In the genomic region with DNA sequence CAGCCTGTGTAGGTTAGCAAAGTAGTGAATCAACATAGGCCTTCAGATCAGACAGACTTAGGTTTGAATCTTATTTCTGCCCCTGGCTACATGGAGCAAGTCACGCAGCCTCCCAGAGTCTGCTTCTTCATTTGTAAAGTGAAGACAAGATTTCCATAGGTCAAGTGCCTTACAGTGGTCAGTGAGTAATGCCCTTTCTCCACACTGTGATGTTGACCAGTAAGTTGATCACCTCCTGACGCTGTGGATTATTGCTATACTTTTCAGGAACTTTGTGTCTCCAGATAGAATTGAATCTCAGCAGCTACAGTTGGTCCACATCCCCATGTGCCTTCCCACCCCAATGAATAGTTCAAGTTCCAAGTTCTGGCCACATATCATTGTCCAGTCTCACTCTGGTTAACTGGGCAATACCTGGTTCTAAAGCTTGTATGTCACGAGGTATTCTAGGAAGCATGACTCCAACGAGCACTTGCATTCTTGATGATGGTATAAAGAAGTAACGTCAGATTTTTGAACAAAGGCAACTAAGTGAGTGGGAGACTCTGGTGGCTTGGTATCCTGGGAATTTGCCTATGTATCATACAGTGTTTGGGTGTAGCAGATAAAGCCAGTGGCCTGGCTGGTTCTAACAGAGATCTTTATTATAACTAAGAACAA, we compare ENCODE assay signal across 15 cellular contexts. TPM values are rescaled to one million over a fixed set of nuclear protein-coding genes. Genes with fewer than 3 reads are reported as not detected.
DNase-seq lines count a peak whose midpoint lies in the region; ATAC-seq and TF ChIP-seq lines count a peak whose summit lies in the region.
"Had no signal": no experiment of that assay in that cellular context is flagged by ENCODE, and none has a peak within 500 bp of the region (broad histone marks: within the 10 kb centered on the region; RNA-seq: fewer than 3 reads in every experiment).

No MANE protein-coding gene starts in this region.

- no peak for TF ChIP-seq POLR2A in ovary (IDR thresholded peaks at IDR 0.05)

- H3K4me3 ChIP-seq in CD4-positive, alpha-beta memory T cell (ENCODE audit: low read length in 2 of 2): no peak overlapping the region
- H3K4me3 ChIP-seq in ovary: no peak overlapping the region
- H3K4me3 ChIP-seq: HAP-1, pancreas had no signal

- H3K9me3 Mint-ChIP-seq in CD4-positive, alpha-beta memory T cell: no peaks in the 10 kb centered on the region
- no peaks in the 10 kb centered on the region for H3K9me3 Mint-ChIP-seq in nephron

- H3K9me3 ChIP-seq in CD4-positive, alpha-beta memory T cell (ENCODE audit: control insufficient read depth in 1 of 2, low read length in 2 of 2): no peaks in the 10 kb centered on the region
- H3K9me3 ChIP-seq in ovary: no peaks in the 10 kb centered on the region
- H3K9me3 ChIP-seq: HAP-1, pancreas had no signal

- no peak for TF ChIP-seq CTCF in nephron (IDR thresholded peaks at IDR 0.05; ENCODE audit: unreplicated experiment in 3 of 3)
- no peak for TF ChIP-seq CTCF in ovary (IDR thresholded peaks at IDR 0.05)

- POLR2A ChIA-PET in CD4-positive, alpha-beta memory T cell (lab: Charles Lee; ENCODE audit: partially characterized antibody): interaction anchor here (8.6 kb wide), 1 partner anchor 99 kb away, joined by 209 read pairs; no protein-coding TSS in a partner anchor

- TF ChIP-seq EP300 in ovary (IDR thresholded peaks at IDR 0.05): no peak

- H3K36me3 ChIP-seq in CD4-positive, alpha-beta memory T cell (ENCODE audit: insufficient read depth, low read length): no peaks in the 10 kb centered on the region
- H3K36me3 ChIP-seq in ovary: no peaks in the 10 kb centered on the region
- H3K36me3 ChIP-seq: HAP-1, pancreas had no signal

- 90 to 91% (median 90%) methylated on average over 5 of the region's 5 CpGs for WGBS in ovary, 3 donors

- no peak for DNase-seq in CD4-positive, alpha-beta memory T cell
- DNase-seq in RPMI7951 (ENCODE audit: low read depth) (peak; percentile 86), epithelial cell of prostate (ENCODE audit: low read depth, low spot score) (no peak), SIG-M5 treated with dmso at 0.1 percent for 504 hours (lab: John Stamatoyannopoulos, UW; ENCODE audit: unreplicated experiment) (no peak), ovary (no peak)
- no peak for DNase-seq in activated effector memory CD4-positive, alpha-beta T cell treated with anti-CD3 and anti-CD28 coated beads, Interleukin-2, amount 50 U/mL, for 16 hours
- DNase-seq: activated CD4-positive, alpha-beta T cell treated with anti-CD3 and anti-CD28 coated beads for 48 hours; activated effector memory CD4-positive, alpha-beta T cell treated with Interleukin-2 at 50 U/mL for 16 hours; cortex of kidney had no signal

- peaks cover 0 to 9% of the 10 kb centered on the region in 2 donors for H3K36me3 Mint-ChIP-seq in CD4-positive, alpha-beta memory T cell
- H3K36me3 Mint-ChIP-seq in nephron (ENCODE audit: low read depth): no peaks in the 10 kb centered on the region

- no peak overlapping the region for H3K27ac ChIP-seq in CD4-positive, alpha-beta memory T cell (ENCODE audit: low read depth, low read length)
- H3K27ac ChIP-seq in epithelial cell of prostate (peak overlapping the region; percentile 97), ovary (no peak overlapping the region)
- H3K27ac ChIP-seq: KMS-11 had no signal

- CTCF ChIA-PET in CD4-positive, alpha-beta memory T cell (lab: Charles Lee; ENCODE audit: partially characterized antibody): interaction anchor here (1.5 kb wide), 1 partner anchor 98 kb away, joined by 6 read pairs; no protein-coding TSS in a partner anchor

- peak overlapping the region in 2 of 7 donors; percentile 1 to 29 for H3K27ac Mint-ChIP-seq in CD4-positive, alpha-beta memory T cell
- peak overlapping the region in 1 of 3 experiments; percentile 89 for H3K27ac Mint-ChIP-seq in nephron

- H3K4me3 Mint-ChIP-seq in CD4-positive, alpha-beta memory T cell: peak overlapping the region in 6 of 8 donors; percentile 15 to 93 (median 64)
- H3K4me3 Mint-ChIP-seq in nephron: peak overlapping the region; percentile 87 to 96 (median 94)

- H3K27me3 ChIP-seq in CD4-positive, alpha-beta memory T cell (ENCODE audit: insufficient read depth, low read length): no peaks in the 10 kb centered on the region
- no peaks in the 10 kb centered on the region for H3K27me3 ChIP-seq in ovary
- H3K27me3 ChIP-seq: pancreas had no signal

- intact Hi-C loops in CD4-positive, alpha-beta memory T cell (cut with micrococcal nuclease): loop anchor here (10.0 kb wide), 1 partner anchor 1032 kb away; the partner anchor contains the start of gene YPEL5
- intact Hi-C loops in ovary (cut with DNase I): loop anchor here in 1 of 4 donors (5.0 kb wide), 1 partner anchor 46 kb away; no protein-coding TSS in a partner anchor

- no peak for ATAC-seq in HG03432 (IDR thresholded peaks at IDR 0.05; ENCODE audit: unreplicated experiment)

- H3K4me1 ChIP-seq in CD4-positive, alpha-beta memory T cell (ENCODE audit: insufficient read depth, low read length): peaks cover 28% of the 10 kb centered on the region
- H3K4me1 ChIP-seq in ovary (ENCODE audit: insufficient read depth): peaks cover 4% of the 10 kb centered on the region

- peaks cover under 1 to 2% of the 10 kb centered on the region in 2 donors for H3K27me3 Mint-ChIP-seq in CD4-positive, alpha-beta memory T cell
- peaks cover 19% of the 10 kb centered on the region for H3K27me3 Mint-ChIP-seq in nephron (ENCODE audit: low read depth)

- peaks cover 16 to 33% (median 26%) of the 10 kb centered on the region in 4 donors for H3K4me1 Mint-ChIP-seq in CD4-positive, alpha-beta memory T cell
- H3K4me1 Mint-ChIP-seq in nephron: peaks cover 36% of the 10 kb centered on the region

RNA-seq across cellular contexts. Expression of gene CLIP4, which starts 2.1 kb away (rescaled TPM):
- 10 to 100 TPM; 65.2 to 69.2 TPM for total RNA-seq in CD4-positive, alpha-beta memory T cell
- 10 to 100 TPM; 23.1 to 24.6 TPM for polyA plus RNA-seq in CD4-positive, alpha-beta memory T cell
- 38.0 and 40.3 TPM in 2 replicates for total RNA-seq in RPMI7951 (2014; rRNA removed; shearing (Covaris generic))
- 10 to 100 TPM; 40.2 to 64.7 (median 54.4) TPM for total RNA-seq in ovary
- 10 to 100 TPM; 20.7 to 24.2 TPM for polyA plus RNA-seq in ovary

RNA-seq across cellular contexts. Expression of gene PCARE, which starts 38.8 kb away (rescaled TPM):
- not detected for total RNA-seq in CD4-positive, alpha-beta memory T cell
- not detected for polyA plus RNA-seq in CD4-positive, alpha-beta memory T cell
- total RNA-seq in RPMI7951 (2014; rRNA removed; shearing (Covaris generic)): not detected in 2 replicates
- total RNA-seq in ovary: under 1 TPM; 0.08 to 0.27 (median 0.15) TPM
- under 1 TPM; 0.30 to 0.50 TPM for polyA plus RNA-seq in ovary
- total RNA-seq: liver had no signal
- polyA plus RNA-seq: liver had no signal
